9 cellular contexts compared by ENCODE assay signal in genomic region chr7:47379629-47380324, GRCh38.
DNase-seq lines count a peak whose midpoint lies in the region; ATAC-seq and TF ChIP-seq lines count a peak whose summit lies in the region.
"Had no signal": no experiment of that assay in that cellular context is flagged by ENCODE, and none has a peak within 500 bp of the region (broad histone marks: within the 10 kb centered on the region; RNA-seq: fewer than 3 reads in every experiment).

No MANE protein-coding gene starts in this region.

- H3K4me1 ChIP-seq in Karpas-422 (ENCODE audit: low read length) = peaks cover 33% of the 10 kb centered on the region
- H3K4me1 ChIP-seq in right lobe of liver = peaks cover 0 to 6% (median 0%) of the 10 kb centered on the region in 4 donors
- peaks cover 13 to 51% (median 29%) of the 10 kb centered on the region in 4 donors for H3K4me1 ChIP-seq in transverse colon

- H3K4me1 Mint-ChIP-seq in endothelial cell (ENCODE audit: unreplicated experiment) = no peaks in the 10 kb centered on the region

- no peaks in the 10 kb centered on the region for H3K27me3 ChIP-seq in Karpas-422 (ENCODE audit: low read length)
- no peaks in the 10 kb centered on the region for H3K27me3 ChIP-seq in right lobe of liver
- H3K27me3 ChIP-seq in transverse colon = no peaks in the 10 kb centered on the region

- peaks cover 20% of the 10 kb centered on the region for H3K79me2 ChIP-seq in Karpas-422 (ENCODE audit: low read length)

- H3K4me2 ChIP-seq in Karpas-422 (ENCODE audit: low read depth, low read length, poor library complexity, severe bottlenecking) = peak overlapping the region; percentile 45

- no peaks in the 10 kb centered on the region for H3K9me2 ChIP-seq in Karpas-422 (replicated peaks; ENCODE audit: insufficient read depth, low read length)

- no peak overlapping the region for H2AFZ ChIP-seq in Karpas-422 (ENCODE audit: low read length)

- no peak overlapping the region for H3K27ac Mint-ChIP-seq in endothelial cell (ENCODE audit: unreplicated experiment)

- intact Hi-C loops in right lobe of liver (cut with DNase I) = no loop called here
- intact Hi-C loops in transverse colon (cut with DNase I; ENCODE audit: low total_unique reads) = no loop called here

- no peak for TF ChIP-seq CTCF in right lobe of liver (IDR thresholded peaks at IDR 0.05)
- no peak for TF ChIP-seq CTCF in transverse colon (IDR thresholded peaks at IDR 0.05)
- TF ChIP-seq CTCF in endothelial cell (IDR thresholded peaks at IDR 0.05; ENCODE audit: unreplicated experiment) = no peak

- H3K9ac ChIP-seq in Karpas-422 (ENCODE audit: low read length) = no peak overlapping the region; the same call in 1 of the 2 replicates

- ATAC-seq in right lobe of liver (peak; percentile 36 to 60 (median 56)), GM18498 (IDR thresholded peaks at IDR 0.05; ENCODE audit: unreplicated experiment) (no peak), HG02870 (IDR thresholded peaks at IDR 0.05; ENCODE audit: unreplicated experiment) (no peak)

- DNase-seq in Karpas-422 (no peak), dedifferentiated amniotic fluid mesenchymal stem cell (ENCODE audit: extremely low spot score) (peak; percentile 64), right lobe of liver (peak in 1 of 3 donors; percentile 41), transverse colon (peak; percentile 87), endothelial cell (ENCODE audit: low spot score) (no peak)
- DNase-seq in activated naive CD4-positive, alpha-beta T cell treated with anti-CD3 and anti-CD28 coated beads, Interleukin-2, amount 50 U/mL, for 16 hours = no peak
- DNase-seq: NCI-H2029 had no signal

- TF ChIP-seq POLR2A in right lobe of liver (IDR thresholded peaks at IDR 0.05) = no peak
- peak; percentile 54 for TF ChIP-seq POLR2A in transverse colon (IDR thresholded peaks at IDR 0.05)

- H3K27ac ChIP-seq in Karpas-422 (ENCODE audit: low read length) (peak overlapping the region; percentile 61), right lobe of liver (no peak overlapping the region), transverse colon (peak overlapping the region; percentile 80 to 87 (median 84))

- no peaks in the 10 kb centered on the region for H3K9me3 Mint-ChIP-seq in endothelial cell (ENCODE audit: unreplicated experiment)

- H3K27me3 Mint-ChIP-seq in endothelial cell (ENCODE audit: unreplicated experiment) = peaks cover 3% of the 10 kb centered on the region

- WGBS in right lobe of liver (ENCODE audit: insufficient coverage, low coverage, low lambda C conversion rate, missing lambda C conversion rate) = 88% methylated on average over 4 of the region's 20 CpGs
- 44 to 45% methylated on average over 2 to 20 of the region's 20 CpGs for WGBS in transverse colon (ENCODE audit: low coverage in 1 of 2), 2 donors

- H3K9me3 ChIP-seq in Karpas-422 (ENCODE audit: low read length) (no peaks in the 10 kb centered on the region), right lobe of liver (no peaks in the 10 kb centered on the region), transverse colon (no peaks in the 10 kb centered on the region)

- H4K20me1 ChIP-seq in Karpas-422 (ENCODE audit: insufficient read depth, low read depth, low read length) = no peaks in the 10 kb centered on the region

- H3K4me3 ChIP-seq in Karpas-422 (ENCODE audit: low read length) (no peak overlapping the region; the same call in 1 of the 2 replicates), right lobe of liver (no peak overlapping the region), transverse colon (peak overlapping the region in 2 of 4 donors; percentile 26 to 41)

- TF ChIP-seq EP300 in transverse colon (IDR thresholded peaks at IDR 0.05; ENCODE audit: low read depth) = no peak

- no peaks in the 10 kb centered on the region for H3K36me3 ChIP-seq in Karpas-422 (ENCODE audit: insufficient read depth, low read length)
- peaks cover 0 to 6% (median 2%) of the 10 kb centered on the region in 4 donors for H3K36me3 ChIP-seq in right lobe of liver
- H3K36me3 ChIP-seq in transverse colon = no peaks in the 10 kb centered on the region

- H3K36me3 Mint-ChIP-seq in endothelial cell (ENCODE audit: low read depth, unreplicated experiment) = no peaks in the 10 kb centered on the region

- H3K4me3 Mint-ChIP-seq in endothelial cell (ENCODE audit: unreplicated experiment) = no peak overlapping the region

- in situ Hi-C loops in transverse colon (cut with MboI; ENCODE audit: low pct_ligation_motif_present in 1 of 4, low pct_unique_long_range_greater_than_20kb in 1 of 4, low sequenced_read_pairs in 3 of 4) = no loop called here

Comparison
In these comparisons a context has a peak if more than half of its experiments do, and no peak if none do; other contexts are left out.
1. DNase-seq: peak in dedifferentiated amniotic fluid mesenchymal stem cell (single experiment) and transverse colon (single experiment); none in Karpas-422 (single experiment), endothelial cell (single experiment) and activated naive CD4-positive, alpha-beta T cell treated with anti-CD3 and anti-CD28 coated beads, Interleukin-2, amount 50 U/mL, for 16 hours (single experiment).
2. H3K27ac ChIP-seq: peak in Karpas-422 (single experiment) and transverse colon (4 of 4); none in right lobe of liver (0 of 3).
3. ATAC-seq: peak in right lobe of liver (4 of 4); none in GM18498 (single experiment) and HG02870 (single experiment).